ENCODE assay signal across 1 cellular context in the genomic region with DNA sequence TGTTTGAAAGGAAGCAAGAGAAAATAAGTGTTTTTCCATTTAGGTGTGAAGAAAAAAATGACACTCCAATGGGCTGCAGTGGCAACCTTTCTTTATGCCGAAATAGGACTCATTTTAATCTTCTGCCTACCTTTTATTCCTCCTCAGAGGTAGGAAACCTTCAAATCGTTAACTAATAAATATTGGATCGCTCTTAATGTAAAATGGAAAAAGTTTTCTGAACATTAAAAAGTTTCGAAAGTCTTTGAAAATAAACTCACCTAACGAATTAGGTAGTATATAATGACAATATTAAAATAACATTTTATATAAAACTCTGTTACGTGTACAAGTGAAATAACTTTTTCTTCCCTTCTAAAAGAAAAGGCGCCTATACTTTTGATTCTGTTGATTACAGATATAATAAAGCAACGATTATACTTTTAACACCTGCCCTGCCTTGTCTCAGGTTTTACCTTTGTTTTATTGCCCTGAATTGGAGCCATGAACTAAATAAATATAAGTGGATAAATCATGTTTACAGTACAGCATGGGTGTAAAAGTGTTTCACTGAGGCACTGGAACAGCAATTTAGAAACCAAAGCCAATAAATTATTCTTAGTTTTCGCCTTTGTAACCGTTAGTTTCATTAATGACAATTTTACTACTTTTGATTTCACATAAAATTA.
TF ChIP-seq lines count a peak whose summit lies in the region.

No MANE protein-coding gene starts in this region.

TF ChIP-seq in IMR-90, 13 proteins besides CTCF, POLR2A, EP300 and RAD21 (continued from another document):
- TF ChIP-seq, protein P1, sequence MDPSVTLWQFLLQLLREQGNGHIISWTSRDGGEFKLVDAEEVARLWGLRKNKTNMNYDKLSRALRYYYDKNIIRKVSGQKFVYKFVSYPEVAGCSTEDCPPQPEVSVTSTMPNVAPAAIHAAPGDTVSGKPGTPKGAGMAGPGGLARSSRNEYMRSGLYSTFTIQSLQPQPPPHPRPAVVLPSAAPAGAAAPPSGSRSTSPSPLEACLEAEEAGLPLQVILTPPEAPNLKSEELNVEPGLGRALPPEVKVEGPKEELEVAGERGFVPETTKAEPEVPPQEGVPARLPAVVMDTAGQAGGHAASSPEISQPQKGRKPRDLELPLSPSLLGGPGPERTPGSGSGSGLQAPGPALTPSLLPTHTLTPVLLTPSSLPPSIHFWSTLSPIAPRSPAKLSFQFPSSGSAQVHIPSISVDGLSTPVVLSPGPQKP (IDR thresholded peaks at IDR 0.05; ENCODE audit: borderline replicate concordance, low read depth, low read length), result no peak
- TF ChIP-seq FOS (IDR thresholded peaks at IDR 0.05; ENCODE audit: low read depth, low read length) (no peak), BHLHE40 (IDR thresholded peaks at IDR 0.05; ENCODE audit: low read depth, low read length) (no peak), CHD1 (IDR thresholded peaks at IDR 0.05; ENCODE audit: low read depth, low read length) (no peak), MAZ (IDR thresholded peaks at IDR 0.05; ENCODE audit: borderline replicate concordance, low read depth, low read length) (no peak), MXI1 (IDR thresholded peaks at IDR 0.05; ENCODE audit: borderline replicate concordance, low read depth, low read length) (no peak), NFE2L2 (IDR thresholded peaks at IDR 0.05; ENCODE audit: low read depth, low read length) (no peak), CEBPB (IDR thresholded peaks at IDR 0.05; ENCODE audit: low read depth, low read length) (no peak), RFX5 (IDR thresholded peaks at IDR 0.05; ENCODE audit: low read depth, low read length) (no peak)
- TF ChIP-seq, protein P2, sequence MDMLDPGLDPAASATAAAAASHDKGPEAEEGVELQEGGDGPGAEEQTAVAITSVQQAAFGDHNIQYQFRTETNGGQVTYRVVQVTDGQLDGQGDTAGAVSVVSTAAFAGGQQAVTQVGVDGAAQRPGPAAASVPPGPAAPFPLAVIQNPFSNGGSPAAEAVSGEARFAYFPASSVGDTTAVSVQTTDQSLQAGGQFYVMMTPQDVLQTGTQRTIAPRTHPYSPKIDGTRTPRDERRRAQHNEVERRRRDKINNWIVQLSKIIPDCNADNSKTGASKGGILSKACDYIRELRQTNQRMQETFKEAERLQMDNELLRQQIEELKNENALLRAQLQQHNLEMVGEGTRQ (IDR thresholded peaks at IDR 0.05; ENCODE audit: low read depth, low read length), result no peak
